In genomic region chr13:59320021-59320420, GRCh38 we compare ENCODE assay signal across 22 cellular contexts.
"Had no signal": no experiment of that assay in that cellular context is flagged by ENCODE, and none has a peak within 500 bp of the region (broad histone marks: within the 10 kb centered on the region; RNA-seq: fewer than 3 reads in every experiment).

No MANE protein-coding gene starts in this region.

- H3K27me3 ChIP-seq: ovary, right lobe of liver, transverse colon had no signal

- H3K27ac Mint-ChIP-seq: dendritic cell treated with granulocyte-macrophage colony-stimulating factor and Interleukin-4, amounts not matched to agents 40 ng/mL and 50 ng/mL, for 4 days; naive thymus-derived CD8-positive, alpha-beta T cell; stimulated activated memory B cell treated with anti-CD40 and anti-IgM and Interleukin-4, amounts not matched to agents 10 μg/mL and 1 μg/mL and 100 μg/mL, for 72 hours; stimulated activated naive CD8-positive, alpha-beta T cell treated with anti-CD3 and anti-CD28 coated beads, Interleukin-15, amount 100 ng/mL, for 72 hours had no signal

- H3K27me3 Mint-ChIP-seq: dendritic cell treated with granulocyte-macrophage colony-stimulating factor and Interleukin-4, amounts not matched to agents 40 ng/mL and 50 ng/mL, for 4 days; stimulated activated memory B cell treated with anti-CD40 and anti-IgM and Interleukin-4, amounts not matched to agents 10 μg/mL and 1 μg/mL and 100 μg/mL, for 72 hours had no signal

- H3K36me3 ChIP-seq: ovary, right lobe of liver, thoracic aorta, transverse colon had no signal

- H3K4me3 ChIP-seq: lung, mucosa of descending colon, ovary, right lobe of liver, thoracic aorta, transverse colon had no signal

- ATAC-seq: left lobe of liver; mucosa of descending colon; naive thymus-derived CD8-positive, alpha-beta T cell; stimulated activated memory B cell treated with anti-CD40 and anti-IgM and Interleukin-4, amounts not matched to agents 10 μg/mL and 1 μg/mL and 100 μg/mL, for 72 hours; stimulated activated naive CD8-positive, alpha-beta T cell treated with anti-CD3 and anti-CD28 coated beads, Interleukin-15, amount 100 ng/mL, for 72 hours had no signal

- H3K9me3 ChIP-seq: mucosa of descending colon, ovary, right lobe of liver, thoracic aorta, transverse colon had no signal

- H3K36me3 Mint-ChIP-seq: naive thymus-derived CD8-positive, alpha-beta T cell; stimulated activated memory B cell treated with anti-CD40 and anti-IgM and Interleukin-4, amounts not matched to agents 10 μg/mL and 1 μg/mL and 100 μg/mL, for 72 hours had no signal

- H3K4me3 Mint-ChIP-seq: dendritic cell treated with granulocyte-macrophage colony-stimulating factor and Interleukin-4, amounts not matched to agents 40 ng/mL and 50 ng/mL, for 4 days; naive thymus-derived CD8-positive, alpha-beta T cell; neural crest cell; stimulated activated memory B cell treated with anti-CD40 and anti-IgM and Interleukin-4, amounts not matched to agents 10 μg/mL and 1 μg/mL and 100 μg/mL, for 72 hours; stimulated activated naive CD8-positive, alpha-beta T cell treated with anti-CD3 and anti-CD28 coated beads, Interleukin-15, amount 100 ng/mL, for 72 hours had no signal

- DNase-seq: cerebellar nuclear complex; foreskin melanocyte; head of caudate nucleus; kidney glomerular epithelial cell; mucosa of descending colon; naive thymus-derived CD8-positive, alpha-beta T cell; ovary; right lobe of liver; stimulated activated CD4-positive, alpha-beta T cell treated with anti-CD3 and anti-CD28 coated beads, Interleukin-15, amount 100 ng/mL, for 24 hours; stimulated activated CD4-positive, alpha-beta T cell treated with anti-CD3 and anti-CD28 coated beads, Interleukin-1b, Interleukin-23, amount 100 ng/mL, for 48 hours; stimulated activated CD4-positive, alpha-beta T cell treated with anti-CD3 and anti-CD28 coated beads, Interleukin-4, amount 100 ng/mL, for 24 hours; stimulated activated naive CD8-positive, alpha-beta T cell treated with anti-CD3 and anti-CD28 coated beads, Interleukin-15, amount 100 ng/mL, for 72 hours; substantia nigra; transverse colon had no signal

- H3K4me1 Mint-ChIP-seq: naive thymus-derived CD8-positive, alpha-beta T cell; stimulated activated memory B cell treated with anti-CD40 and anti-IgM and Interleukin-4, amounts not matched to agents 10 μg/mL and 1 μg/mL and 100 μg/mL, for 72 hours; stimulated activated naive CD8-positive, alpha-beta T cell treated with anti-CD3 and anti-CD28 coated beads, Interleukin-15, amount 100 ng/mL, for 72 hours had no signal

- H3K27ac ChIP-seq: ovary, right lobe of liver, thoracic aorta, transverse colon had no signal

- H3K9me3 Mint-ChIP-seq: dendritic cell treated with granulocyte-macrophage colony-stimulating factor and Interleukin-4, amounts not matched to agents 40 ng/mL and 50 ng/mL, for 4 days; naive thymus-derived CD8-positive, alpha-beta T cell; stimulated activated memory B cell treated with anti-CD40 and anti-IgM and Interleukin-4, amounts not matched to agents 10 μg/mL and 1 μg/mL and 100 μg/mL, for 72 hours; stimulated activated naive CD8-positive, alpha-beta T cell treated with anti-CD3 and anti-CD28 coated beads, Interleukin-15, amount 100 ng/mL, for 72 hours had no signal

- FAIRE-seq: colon, islet of Langerhans had no signal

- H3K4me1 ChIP-seq: right lobe of liver, transverse colon had no signal
